Comparison of ENCODE assay signal across 15 cellular contexts in the genomic region with DNA sequence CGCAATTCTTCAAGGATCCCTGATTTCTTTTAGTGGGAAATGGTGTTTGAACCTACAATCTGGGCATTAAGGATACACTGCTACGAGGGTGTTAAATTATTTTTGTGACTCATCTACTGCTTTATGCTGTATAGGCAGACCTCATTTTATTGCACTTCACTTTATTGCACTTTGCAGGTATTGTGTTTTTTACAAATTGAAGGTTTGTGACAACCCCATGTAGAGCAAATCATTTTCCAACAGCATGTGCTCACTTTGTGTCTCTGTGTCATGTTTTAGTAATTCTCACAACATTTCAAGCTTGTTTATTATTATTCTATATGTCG. TPM values are rescaled to one million over a fixed set of nuclear protein-coding genes. Genes with fewer than 3 reads are reported as not detected.
DNase-seq lines count a peak whose midpoint lies in the region; ATAC-seq and TF ChIP-seq lines count a peak whose summit lies in the region.
"Had no signal": no experiment of that assay in that cellular context is flagged by ENCODE, and none has a peak within 500 bp of the region (broad histone marks: within the 10 kb centered on the region; RNA-seq: fewer than 3 reads in every experiment).

No MANE protein-coding gene starts in this region.

- intact Hi-C loops in mucosa of descending colon (cut with DNase I, micrococcal nuclease): loop anchor here in 1 of 2 donors (10.0 kb wide), 1 partner anchor 78 kb away; no protein-coding TSS in a partner anchor

- H3K27me3 Mint-ChIP-seq in activated T-cell treated with anti-CD3 and anti-CD28 coated beads, Interleukin-2, amount 50 U/mL, for 72 hours (ENCODE audit: low read depth): no peaks in the 10 kb centered on the region
- H3K27me3 Mint-ChIP-seq in activated T-cell treated with anti-CD3 and anti-CD28 coated beads, Interleukin-2, amount 50 U/mL, for 4 hours (ENCODE audit: low read depth): no peaks in the 10 kb centered on the region
- no peaks in the 10 kb centered on the region for H3K27me3 Mint-ChIP-seq in activated T-helper 17 cell treated with anti-CD3 and anti-CD28 coated beads, Interleukin-2, amount 50 U/mL, for 72 hours

- peak overlapping the region; percentile 74 for H3K27ac Mint-ChIP-seq in activated T-cell treated with anti-CD3 and anti-CD28 coated beads, Interleukin-2, amount 50 U/mL, for 72 hours
- peak overlapping the region; percentile 55 for H3K27ac Mint-ChIP-seq in activated T-helper 17 cell treated with anti-CD3 and anti-CD28 coated beads, Interleukin-2, amount 50 U/mL, for 72 hours

- H3K9me3 Mint-ChIP-seq in activated T-cell treated with anti-CD3 and anti-CD28 coated beads, Interleukin-2, amount 50 U/mL, for 72 hours: peaks cover 0 to 3% of the 10 kb centered on the region in 2 donors
- no peaks in the 10 kb centered on the region for H3K9me3 Mint-ChIP-seq in activated T-cell treated with anti-CD3 and anti-CD28 coated beads, Interleukin-2, amount 50 U/mL, for 4 hours
- H3K9me3 Mint-ChIP-seq in activated T-helper 17 cell treated with anti-CD3 and anti-CD28 coated beads, Interleukin-2, amount 50 U/mL, for 72 hours: no peaks in the 10 kb centered on the region

- H3K4me1 ChIP-seq in mucosa of descending colon (ENCODE audit: low read depth): peaks cover 5% of the 10 kb centered on the region

- no peak overlapping the region for H3K4me3 ChIP-seq in mucosa of descending colon

- ATAC-seq in activated T-cell treated with anti-CD3 and anti-CD28 coated beads, Interleukin-2, amount 50 U/mL, for 72 hours (replicated peaks in 1 of 2): peak in 1 of 2 donors; percentile 3
- ATAC-seq in activated T-cell treated with anti-CD3 and anti-CD28 coated beads, Interleukin-2, amount 50 U/mL, for 4 hours: no peak
- no peak for ATAC-seq in activated T-helper 17 cell treated with anti-CD3 and anti-CD28 coated beads, Interleukin-2, amount 50 U/mL, for 72 hours (replicated peaks)
- ATAC-seq in mucosa of descending colon: peak; percentile 80

- DNase-seq in activated T-cell treated with anti-CD3 and anti-CD28 coated beads, Interleukin-2, amount 50 U/mL, for 72 hours: no peak
- no peak for DNase-seq in activated T-cell treated with anti-CD3 and anti-CD28 coated beads, Interleukin-2, amount 50 U/mL, for 4 hours
- DNase-seq in LoVo (ENCODE audit: low spot score) (peak; percentile 39), mucosa of descending colon (no peak), NCI-H2029 treated with DMSO at 0.1 percent for 48 hours (lab: John Stamatoyannopoulos, UW) (no peak), KBM-7 (no peak), CD1c-positive myeloid dendritic cell (ENCODE audit: extremely low spot score) (no peak)
- DNase-seq: EL, NCI-H1092, NCI-H146, NCI-H2081 treated with DMSO at 0.1 percent for 48 hours, NCI-H524 had no signal

- H3K4me1 Mint-ChIP-seq in activated T-cell treated with anti-CD3 and anti-CD28 coated beads, Interleukin-2, amount 50 U/mL, for 72 hours (ENCODE audit: low read depth): peaks cover 81% of the 10 kb centered on the region
- peaks cover 22% of the 10 kb centered on the region for H3K4me1 Mint-ChIP-seq in activated T-cell treated with anti-CD3 and anti-CD28 coated beads, Interleukin-2, amount 50 U/mL, for 4 hours (ENCODE audit: low read depth)
- H3K4me1 Mint-ChIP-seq in activated T-helper 17 cell treated with anti-CD3 and anti-CD28 coated beads, Interleukin-2, amount 50 U/mL, for 72 hours: peaks cover 19% of the 10 kb centered on the region

- H3K9me3 ChIP-seq in mucosa of descending colon: no peaks in the 10 kb centered on the region

- in situ Hi-C loops in KBM-7 (cut with MboI; ENCODE audit: low pct_unique_long_range_greater_than_20kb, low sequenced_read_pairs): no loop called here

- H3K36me3 ChIP-seq in mucosa of descending colon (ENCODE audit: low read depth): no peaks in the 10 kb centered on the region

- no peak for TF ChIP-seq CTCF in mucosa of descending colon (IDR thresholded peaks at IDR 0.05)

- peak overlapping the region; percentile 61 to 65 for H3K4me3 Mint-ChIP-seq in activated T-cell treated with anti-CD3 and anti-CD28 coated beads, Interleukin-2, amount 50 U/mL, for 72 hours
- no peak overlapping the region for H3K4me3 Mint-ChIP-seq in activated T-cell treated with anti-CD3 and anti-CD28 coated beads, Interleukin-2, amount 50 U/mL, for 4 hours
- H3K4me3 Mint-ChIP-seq in activated T-helper 17 cell treated with anti-CD3 and anti-CD28 coated beads, Interleukin-2, amount 50 U/mL, for 72 hours: peak overlapping the region; percentile 66

- peaks cover 0 to 4% of the 10 kb centered on the region in 2 donors for H3K36me3 Mint-ChIP-seq in activated T-cell treated with anti-CD3 and anti-CD28 coated beads, Interleukin-2, amount 50 U/mL, for 72 hours (ENCODE audit: insufficient read depth in 2 of 2)
- H3K36me3 Mint-ChIP-seq in activated T-cell treated with anti-CD3 and anti-CD28 coated beads, Interleukin-2, amount 50 U/mL, for 4 hours (ENCODE audit: insufficient read depth): no peaks in the 10 kb centered on the region
- no peaks in the 10 kb centered on the region for H3K36me3 Mint-ChIP-seq in activated T-helper 17 cell treated with anti-CD3 and anti-CD28 coated beads, Interleukin-2, amount 50 U/mL, for 72 hours (ENCODE audit: low read depth)

RNA-seq across cellular contexts. Expression of a gene that starts 19.2 kb away (rescaled TPM):
- total RNA-seq in activated T-cell treated with anti-CD3 and anti-CD28 coated beads, Interleukin-2, amount 50 U/mL, for 72 hours: 10 to 100 TPM; 10.1 to 12.9 TPM
- 10 to 100 TPM in 2 of 3 donors, 1 to 10 TPM in 1; 9.0 to 12.9 (median 12.8) TPM for total RNA-seq in activated T-cell treated with anti-CD3 and anti-CD28 coated beads, Interleukin-2, amount 50 U/mL, for 4 hours
- 10 to 100 TPM in 1 of 2 donors, 1 to 10 TPM in 1; 2.8 to 21.7 TPM for total RNA-seq in activated T-helper 17 cell treated with anti-CD3 and anti-CD28 coated beads, Interleukin-2, amount 50 U/mL, for 72 hours
- 10 to 100 TPM; 34.4 to 83.1 (median 72.4) TPM for total RNA-seq in mucosa of descending colon

RNA-seq across cellular contexts. Expression of a gene that starts 21.3 kb away (rescaled TPM):
- 100 to 1,000 TPM; 404 to 419 TPM for total RNA-seq in activated T-cell treated with anti-CD3 and anti-CD28 coated beads, Interleukin-2, amount 50 U/mL, for 72 hours
- 100 to 1,000 TPM; 371 to 436 (median 407) TPM for total RNA-seq in activated T-cell treated with anti-CD3 and anti-CD28 coated beads, Interleukin-2, amount 50 U/mL, for 4 hours
- total RNA-seq in activated T-helper 17 cell treated with anti-CD3 and anti-CD28 coated beads, Interleukin-2, amount 50 U/mL, for 72 hours: 100 to 1,000 TPM; 338 to 500 TPM
- 1 to 10 TPM; 6.3 to 9.7 (median 9.7) TPM for total RNA-seq in mucosa of descending colon
- total RNA-seq: H4, MCF 10A had no signal

RNA-seq across cellular contexts. Expression of a gene that starts 31.1 kb away (rescaled TPM):
- 10 to 100 TPM; 71.3 to 76.3 TPM for total RNA-seq in activated T-cell treated with anti-CD3 and anti-CD28 coated beads, Interleukin-2, amount 50 U/mL, for 72 hours
- total RNA-seq in activated T-cell treated with anti-CD3 and anti-CD28 coated beads, Interleukin-2, amount 50 U/mL, for 4 hours: 10 to 100 TPM; 52.7 to 72.0 (median 56.4) TPM
- total RNA-seq in activated T-helper 17 cell treated with anti-CD3 and anti-CD28 coated beads, Interleukin-2, amount 50 U/mL, for 72 hours: 100 to 1,000 TPM in 1 of 2 donors, 10 to 100 TPM in 1; 31.5 to 111 TPM
- total RNA-seq in mucosa of descending colon: 10 to 100 TPM in 1 of 3 donors, 1 to 10 TPM in 2; 4.9 to 19.6 (median 9.0) TPM

RNA-seq across cellular contexts. Expression of a gene that starts 58.5 kb away (rescaled TPM):
- total RNA-seq in activated T-cell treated with anti-CD3 and anti-CD28 coated beads, Interleukin-2, amount 50 U/mL, for 72 hours: 100 to 1,000 TPM; 272 to 369 TPM
- total RNA-seq in activated T-cell treated with anti-CD3 and anti-CD28 coated beads, Interleukin-2, amount 50 U/mL, for 4 hours: 100 to 1,000 TPM; 135 to 153 (median 137) TPM
- total RNA-seq in activated T-helper 17 cell treated with anti-CD3 and anti-CD28 coated beads, Interleukin-2, amount 50 U/mL, for 72 hours: 100 to 1,000 TPM in 1 of 2 donors, 10 to 100 TPM in 1; 74.0 to 276 TPM
- 10 to 100 TPM in 1 of 3 donors, 1 to 10 TPM in 2; 7.5 to 15.0 (median 7.7) TPM for total RNA-seq in mucosa of descending colon
- total RNA-seq: H4, MCF 10A had no signal

RNA-seq across cellular contexts. Expression of a gene that starts 59.2 kb away (rescaled TPM):
- total RNA-seq in activated T-cell treated with anti-CD3 and anti-CD28 coated beads, Interleukin-2, amount 50 U/mL, for 72 hours: 100 to 1,000 TPM; 245 to 250 TPM
- 100 to 1,000 TPM; 412 to 451 (median 427) TPM for total RNA-seq in activated T-cell treated with anti-CD3 and anti-CD28 coated beads, Interleukin-2, amount 50 U/mL, for 4 hours
- 100 to 1,000 TPM; 313 to 365 TPM for total RNA-seq in activated T-helper 17 cell treated with anti-CD3 and anti-CD28 coated beads, Interleukin-2, amount 50 U/mL, for 72 hours
- total RNA-seq in mucosa of descending colon: 1 to 10 TPM; 4.9 to 8.1 (median 7.7) TPM
- total RNA-seq: H4, MCF 10A had no signal

Comparison
In these comparisons a context has a peak if more than half of its experiments do, and no peak if none do; other contexts are left out.
1. RNA of a gene that starts 21.3 kb away (total RNA-seq): 338 to 500 TPM in activated T-helper 17 cell treated with anti-CD3 and anti-CD28 coated beads, Interleukin-2, amount 50 U/mL, for 72 hours, 404 to 419 TPM in activated T-cell treated with anti-CD3 and anti-CD28 coated beads, Interleukin-2, amount 50 U/mL, for 72 hours and 371 to 436 TPM in activated T-cell treated with anti-CD3 and anti-CD28 coated beads, Interleukin-2, amount 50 U/mL, for 4 hours; 6.3 to 9.7 TPM in mucosa of descending colon; every median in the first group is over 10 times any median in the second.